In genomic region chr15:64640146-64640868, GRCh38 we compare ENCODE assay signal across 14 cellular contexts.
DNase-seq lines count a peak whose midpoint lies in the region; ATAC-seq and TF ChIP-seq lines count a peak whose summit lies in the region.
"Had no signal": no experiment of that assay in that cellular context is flagged by ENCODE, and none has a peak within 500 bp of the region (broad histone marks: within the 10 kb centered on the region; RNA-seq: fewer than 3 reads in every experiment).

No MANE protein-coding gene starts in this region.

- peak overlapping the region; percentile 63 for H3K27ac Mint-ChIP-seq in activated T-cell treated with anti-CD3 and anti-CD28 coated beads, Interleukin-2, amount 50 U/mL, for 24 hours

- H3K27me3 Mint-ChIP-seq in activated T-cell treated with anti-CD3 and anti-CD28 coated beads, Interleukin-2, amount 50 U/mL, for 24 hours = no peaks in the 10 kb centered on the region
- H3K27me3 Mint-ChIP-seq: stimulated activated naive CD8-positive, alpha-beta T cell treated with anti-CD3 and anti-CD28 coated beads, Interleukin-15, Interleukin-2, amounts not matched to agents 100 ng/mL and 50 ng/mL, for 24 hours had no signal

- peaks cover 0 to 29% (median 0%) of the 10 kb centered on the region in 6 donors for H3K36me3 ChIP-seq in spleen

- no peak for DNase-seq in activated T-cell treated with anti-CD3 and anti-CD28 coated beads, Interleukin-2, amount 50 U/mL, for 24 hours
- no peak for DNase-seq in activated T-cell treated with anti-CD3 and anti-CD28 coated beads, Interleukin-2, amount 50 U/mL, for 1 hour
- DNase-seq in MV-4-11 (lab: John Stamatoyannopoulos, UW) = peak; percentile 14
- DNase-seq in fibroblast of the aortic adventitia (ENCODE audit: low read depth) = peak; percentile 82
- DNase-seq in spleen = no peak
- DNase-seq in COLO668 (lab: John Stamatoyannopoulos, UW; ENCODE audit: unreplicated experiment) = no peak
- no peak for DNase-seq in NCI-H2107 (lab: John Stamatoyannopoulos, UW)
- DNase-seq: activated CD4-positive, alpha-beta T cell treated with anti-CD3 and anti-CD28 coated beads for 48 hours; NCI-H510A treated with DMSO at 0.1 percent for 48 hours; occipital lobe; stimulated activated CD4-positive, alpha-beta T cell treated with anti-CD3 and anti-CD28 coated beads, Interleukin-2, amount 100 ng/mL, for 48 hours had no signal

- intact Hi-C loops in spleen (cut with DNase I; ENCODE audit: low total_unique reads) = no loop called here

- H3K27me3 ChIP-seq in spleen (replicated peaks in 1 of 7) = no peaks in the 10 kb centered on the region

- TF ChIP-seq POLR2A in spleen (IDR thresholded peaks at IDR 0.05) = no peak

- H3K9me3 Mint-ChIP-seq in activated T-cell treated with anti-CD3 and anti-CD28 coated beads, Interleukin-2, amount 50 U/mL, for 24 hours = peaks cover 5% of the 10 kb centered on the region

- peak overlapping the region in 6 of 8 donors; percentile 18 to 76 (median 44) for H3K27ac ChIP-seq in spleen
- H3K27ac ChIP-seq: epithelial cell of prostate had no signal

- no peak overlapping the region for H3K4me3 Mint-ChIP-seq in activated T-cell treated with anti-CD3 and anti-CD28 coated beads, Interleukin-2, amount 50 U/mL, for 24 hours
- H3K4me3 Mint-ChIP-seq: stimulated activated naive CD8-positive, alpha-beta T cell treated with anti-CD3 and anti-CD28 coated beads, Interleukin-15, Interleukin-2, amounts not matched to agents 100 ng/mL and 50 ng/mL, for 24 hours had no signal

- H3K9me3 ChIP-seq in spleen = peaks cover 0 to 10% (median 6%) of the 10 kb centered on the region in 8 donors

- H3K4me1 ChIP-seq in spleen = peaks cover 13 to 69% (median 35%) of the 10 kb centered on the region in 6 donors

- H3K4me1 Mint-ChIP-seq in activated T-cell treated with anti-CD3 and anti-CD28 coated beads, Interleukin-2, amount 50 U/mL, for 24 hours (ENCODE audit: low read depth) = peaks cover 59% of the 10 kb centered on the region

- H3K4me3 ChIP-seq in fibroblast of the aortic adventitia (ENCODE audit: low read depth, low read length) = no peak overlapping the region
- H3K4me3 ChIP-seq in spleen = no peak overlapping the region

- H3K36me3 Mint-ChIP-seq in activated T-cell treated with anti-CD3 and anti-CD28 coated beads, Interleukin-2, amount 50 U/mL, for 24 hours (ENCODE audit: low read depth) = peaks cover 49% of the 10 kb centered on the region

- no peak for TF ChIP-seq CTCF in fibroblast of the aortic adventitia (IDR thresholded peaks at IDR 0.05; ENCODE audit: insufficient read depth, low read length)
- TF ChIP-seq CTCF in spleen (IDR thresholded peaks at IDR 0.05 in 8 of 11, conservative IDR thresholded peaks at IDR 0.05 in 3 of 11) = no peak

- 67 to 75% (median 69%) methylated on average over 5 of the region's 5 CpGs for WGBS in spleen, 5 donors

- no peak for ATAC-seq in GM19467 (IDR thresholded peaks at IDR 0.05; ENCODE audit: unreplicated experiment)

Comparison
In these comparisons a context has a peak if more than half of its experiments do, and no peak if none do; other contexts are left out.
1. DNase-seq: peak in MV-4-11 (single experiment) and fibroblast of the aortic adventitia (single experiment); none in activated T-cell treated with anti-CD3 and anti-CD28 coated beads, Interleukin-2, amount 50 U/mL, for 24 hours (single experiment), activated T-cell treated with anti-CD3 and anti-CD28 coated beads, Interleukin-2, amount 50 U/mL, for 1 hour (single experiment), spleen (single experiment), COLO668 (single experiment) and NCI-H2107 (single experiment).